In the genomic region with DNA sequence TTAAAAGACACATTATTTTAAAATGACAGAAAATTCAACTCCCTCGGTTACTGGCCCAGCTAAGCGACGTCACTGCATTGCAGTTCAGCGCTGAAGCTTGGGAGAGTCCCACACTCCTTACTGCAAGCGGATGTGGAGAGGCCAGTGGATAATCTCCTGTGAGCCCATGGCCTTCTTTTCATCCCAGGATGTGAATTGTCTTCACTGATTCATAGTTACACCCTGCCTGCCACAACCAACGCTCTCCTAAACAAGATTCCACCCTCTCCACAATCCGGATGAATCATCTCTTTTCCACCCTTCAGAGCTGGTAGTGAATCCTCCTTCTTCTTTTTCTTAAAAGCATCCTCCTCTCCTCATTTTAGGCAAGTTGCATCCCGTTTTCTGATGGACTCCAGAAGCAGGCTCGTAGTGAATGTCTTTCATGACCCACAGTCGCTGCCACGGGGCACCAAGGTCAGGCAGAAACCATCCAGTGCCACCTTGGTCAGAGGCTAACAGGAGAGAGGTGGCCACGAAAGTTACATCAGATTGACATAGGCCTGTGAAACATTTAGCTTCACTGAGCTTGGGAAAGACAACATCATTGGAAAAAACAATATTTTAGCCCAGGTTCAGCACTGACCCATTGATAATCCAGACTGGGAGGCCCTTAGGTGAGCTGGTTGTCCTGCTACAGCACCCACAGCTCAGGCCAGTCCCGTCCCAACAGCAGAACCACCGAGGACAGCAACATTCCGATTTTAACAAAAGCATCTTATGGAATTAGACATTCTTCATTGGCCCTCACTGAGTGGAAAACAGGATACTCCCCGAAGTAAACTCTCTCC, we compare ENCODE assay signal across 15 cellular contexts. TPM values are rescaled to one million over a fixed set of nuclear protein-coding genes. Genes with fewer than 3 reads are reported as not detected.
DNase-seq lines count a peak whose midpoint lies in the region; ATAC-seq, FAIRE-seq and TF ChIP-seq lines count a peak whose summit lies in the region.
"Had no signal": no experiment of that assay in that cellular context is flagged by ENCODE, and none has a peak within 500 bp of the region (broad histone marks: within the 10 kb centered on the region; RNA-seq: fewer than 3 reads in every experiment).

No MANE protein-coding gene starts in this region.

- H2BK20ac ChIP-seq in IMR-90 (ENCODE audit: low read depth, low read length) = no peak overlapping the region

- H3K56ac ChIP-seq in IMR-90 (ENCODE audit: extremely low read depth, insufficient read depth, low read length) = no peak overlapping the region

- no peaks in the 10 kb centered on the region for H3K36me3 Mint-ChIP-seq in CD8-positive, alpha-beta T cell

- H3K9me3 ChIP-seq in IMR-90 (ENCODE audit: control insufficient read depth, insufficient read depth, low read length) = peaks cover 2% of the 10 kb centered on the region; the same call in 1 of the 2 replicates
- peaks cover 0 to 4% (median 0%) of the 10 kb centered on the region in 4 donors for H3K9me3 ChIP-seq in right lobe of liver
- H3K9me3 ChIP-seq in CD8-positive, alpha-beta T cell (ENCODE audit: low read length) = no peaks in the 10 kb centered on the region
- H3K9me3 ChIP-seq: BE2C, spleen had no signal

- no peak overlapping the region for H3K4me2 ChIP-seq in IMR-90 (ENCODE audit: low read depth, low read length)

- peak overlapping the region; percentile 25; the same call in 1 of the 2 replicates for H2BK120ac ChIP-seq in IMR-90 (ENCODE audit: low read depth, low read length)

- no peak overlapping the region for H3K4me3 Mint-ChIP-seq in CD8-positive, alpha-beta T cell

- H2AFZ ChIP-seq in IMR-90 (replicated peaks; ENCODE audit: low read length, poor library complexity) = no peak overlapping the region

- H4K5ac ChIP-seq in IMR-90 (ENCODE audit: low read depth, low read length) = no peak overlapping the region

- WGBS in IMR-90 (ENCODE audit: extremely low coverage in 2 of 2, insufficient read length in 1 of 2), 2 experiments = 68% methylated on average over 11 of the region's 16 CpGs; no CpG with 5 or more reads in 1 of the 2 experiments
- WGBS in right lobe of liver (ENCODE audit: insufficient coverage, low coverage, low lambda C conversion rate, missing lambda C conversion rate) = 70% methylated on average over 12 of the region's 16 CpGs

- H4K8ac ChIP-seq in IMR-90 (ENCODE audit: low read depth in 2 of 2, low read length in 2 of 2) = no peak overlapping the region

- peak; percentile 32 for FAIRE-seq in bronchial epithelial cell (lab: Jason Lieb, UNC)
- FAIRE-seq: H1 had no signal

- no peaks in the 10 kb centered on the region for H3K9me3 Mint-ChIP-seq in CD8-positive, alpha-beta T cell

- no peak overlapping the region; the same call in 1 of the 2 replicates for H4K91ac ChIP-seq in IMR-90 (ENCODE audit: insufficient read depth, low read depth, low read length)

- H3K4me3 ChIP-seq in IMR-90 (ENCODE audit: insufficient read depth, low read depth, low read length) = no peak overlapping the region
- peak overlapping the region; percentile 61 for H3K4me3 ChIP-seq in bronchial epithelial cell (ENCODE audit: low read depth, low read length)
- H3K4me3 ChIP-seq in right lobe of liver = peak overlapping the region in 1 of 3 donors; percentile 70
- H3K4me3 ChIP-seq in CD8-positive, alpha-beta T cell (ENCODE audit: low read depth, low read length) = no peak overlapping the region

- H3K27me3 Mint-ChIP-seq in CD8-positive, alpha-beta T cell (ENCODE audit: low read depth) = peaks cover 40% of the 10 kb centered on the region

- H3K14ac ChIP-seq in IMR-90 (replicated peaks; ENCODE audit: low read depth, low read length) = no peak overlapping the region

- no peak overlapping the region for H3K9ac ChIP-seq in IMR-90 (ENCODE audit: low read depth, low read length)

- peaks cover 6% of the 10 kb centered on the region for H3K4me1 ChIP-seq in IMR-90 (ENCODE audit: control insufficient read depth, insufficient read depth, low read length)
- peaks cover 0 to 38% (median 17%) of the 10 kb centered on the region in 4 donors for H3K4me1 ChIP-seq in right lobe of liver
- peaks cover 23% of the 10 kb centered on the region for H3K4me1 ChIP-seq in CD8-positive, alpha-beta T cell (ENCODE audit: insufficient read depth, low read length)
- H3K4me1 ChIP-seq: BE2C had no signal

- H3K23ac ChIP-seq in IMR-90 (ENCODE audit: low read depth, low read length) = no peak overlapping the region

- 0 out of 2 replicates have a peak, but pooled peaks cover 2% of the 10 kb centered on the region for H3K9me1 ChIP-seq in IMR-90 (ENCODE audit: insufficient read depth, low read length)

- peaks cover 47% of the 10 kb centered on the region for H3K27me3 ChIP-seq in IMR-90 (ENCODE audit: control insufficient read depth, insufficient read depth, low read length)
- H3K27me3 ChIP-seq in bronchial epithelial cell (ENCODE audit: control insufficient read depth, insufficient read depth, low read length) = no peaks in the 10 kb centered on the region
- H3K27me3 ChIP-seq in right lobe of liver = no peaks in the 10 kb centered on the region
- peaks cover 30% of the 10 kb centered on the region for H3K27me3 ChIP-seq in CD8-positive, alpha-beta T cell (ENCODE audit: insufficient read depth, low read length)

- TF ChIP-seq CTCF in IMR-90 (conservative IDR thresholded peaks at IDR 0.05; ENCODE audit: low read depth, low read length) = no peak
- no peak for TF ChIP-seq CTCF in bronchial epithelial cell (IDR thresholded peaks at IDR 0.05; ENCODE audit: insufficient read depth, low read length, severe bottlenecking)
- no peak for TF ChIP-seq CTCF in right lobe of liver (IDR thresholded peaks at IDR 0.05)
- no peak for TF ChIP-seq CTCF in CD8-positive, alpha-beta T cell (IDR thresholded peaks at IDR 0.05)

- no peak overlapping the region for H2BK5ac ChIP-seq in IMR-90 (ENCODE audit: low read depth, low read length, poor library complexity, severe bottlenecking)

- BruUV-seq in IMR-90 (replicated peaks; lab: Mats Ljungman, UMichigan) = no TSS peak

- H3K4me1 Mint-ChIP-seq in CD8-positive, alpha-beta T cell (ENCODE audit: low read depth) = peaks cover 21% of the 10 kb centered on the region

- no peak overlapping the region for H3K4ac ChIP-seq in IMR-90 (ENCODE audit: low read depth, low read length)

- TF ChIP-seq POLR2A in IMR-90 (IDR thresholded peaks at IDR 0.05; ENCODE audit: low read depth, low read length) (no peak), right lobe of liver (IDR thresholded peaks at IDR 0.05) (no peak)

- dilution Hi-C loops in IMR-90 (cut with HindIII; ENCODE audit: low sequenced_read_pairs, unreplicated experiment) = loop anchor here (10.0 to 25.0 kb wide), 2 partner anchors 297 to 654 kb away; no protein-coding TSS in a partner anchor

- ATAC-seq in IMR-90 (ENCODE audit: low read depth) (peak; percentile 74), right lobe of liver (peak in 3 of 4 donors; percentile 1 to 9 (median 5)), GM19397 (IDR thresholded peaks at IDR 0.05; ENCODE audit: unreplicated experiment) (no peak)
- no peak for ATAC-seq in CD8-positive, alpha-beta T cell

- POLR2A ChIA-PET in IMR-90 (lab: Charles Lee; ENCODE audit: unreplicated experiment) = no interaction called here
- POLR2A ChIA-PET in CD8-positive, alpha-beta T cell (lab: Charles Lee) = no interaction called here

- no peak overlapping the region; the same call in 2 of the 3 replicates for H2BK15ac ChIP-seq in IMR-90 (ENCODE audit: low read depth, low read length)

- H3K18ac ChIP-seq in IMR-90 (ENCODE audit: low read depth, low read length) = no peak overlapping the region

- in situ Hi-C loops in IMR-90 (cut with MboI; ENCODE audit: low sequenced_read_pairs) = loop anchor here (25.0 kb wide), 3 partner anchors 522 to 1297 kb away; partner anchors contain the start of gene IL17D

- DNase-seq in AG08395 (ENCODE audit: low spot score) (peak; percentile 79), IMR-90 (peak; percentile 90), bronchial epithelial cell (ENCODE audit: low read depth) (peak; percentile 91), right lobe of liver (no peak), HUDEP-2 (lab: John Stamatoyannopoulos, UW; ENCODE audit: unreplicated experiment in 76 of 76) (no peak)
- DNase-seq in effector CD4-positive, alpha-beta T cell = no peak
- DNase-seq in CD8-positive, alpha-beta T cell = no peak
- DNase-seq: activated CD4-positive, alpha-beta T cell treated with anti-CD3 and anti-CD28 coated beads, Interleukin-2, amount 50 U/mL, for 1 hour; activated naive CD4-positive, alpha-beta T cell treated with Interleukin-2 at 50 U/mL for 16 hours; BE2C; Kasumi-1; NCI-H510A treated with DMSO at 0.1 percent for 48 hours; spleen had no signal

- no peak overlapping the region for H3K27ac ChIP-seq in IMR-90 (ENCODE audit: insufficient read depth, low read length)
- peak overlapping the region in 1 of 3 donors; percentile 78 for H3K27ac ChIP-seq in right lobe of liver
- H3K27ac ChIP-seq in CD8-positive, alpha-beta T cell (ENCODE audit: low read depth, low read length) = no peak overlapping the region
- H3K27ac ChIP-seq: spleen had no signal

- H3K36me3 ChIP-seq in IMR-90 (ENCODE audit: control insufficient read depth, insufficient read depth, low read length) (no peaks in the 10 kb centered on the region), bronchial epithelial cell (ENCODE audit: control insufficient read depth, insufficient read depth, low read length) (peaks cover 11% of the 10 kb centered on the region), right lobe of liver (peaks cover 0 to 10% (median 0%) of the 10 kb centered on the region in 4 donors)
- no peaks in the 10 kb centered on the region for H3K36me3 ChIP-seq in CD8-positive, alpha-beta T cell (ENCODE audit: insufficient read depth, low read length)
- H3K36me3 ChIP-seq: BE2C, spleen had no signal

- peak overlapping the region; percentile 35 for H2AK5ac ChIP-seq in IMR-90 (ENCODE audit: low read depth, low read length)

- intact Hi-C loops in IMR-90 (cut with micrococcal nuclease) = loop anchor here (10.0 kb wide), 1 partner anchor 634 kb away; no protein-coding TSS in a partner anchor
- intact Hi-C loops in right lobe of liver (cut with DNase I) = loop anchor here in 1 of 2 donors (10.0 kb wide), 1 partner anchor 284 kb away; no protein-coding TSS in a partner anchor
- intact Hi-C loops in CD8-positive, alpha-beta T cell (cut with DNase I, micrococcal nuclease) = loop anchor here in 1 of 2 experiments (10.0 kb wide), 1 partner anchor 284 kb away; no protein-coding TSS in a partner anchor

- no peaks in the 10 kb centered on the region for H3K79me1 ChIP-seq in IMR-90 (ENCODE audit: low read depth in 1 of 2, low read length in 2 of 2)

- no peak overlapping the region for H3K27ac Mint-ChIP-seq in CD8-positive, alpha-beta T cell

- no peak for TF ChIP-seq RAD21 in IMR-90 (IDR thresholded peaks at IDR 0.05; ENCODE audit: low read length)

- CTCF ChIA-PET in IMR-90 (lab: Yijun Ruan, JAX) = interaction anchor here (1.3 kb wide), 1 partner anchor 8 kb away, joined by 3 read pairs; no protein-coding TSS in a partner anchor
- CTCF ChIA-PET in CD8-positive, alpha-beta T cell (lab: Charles Lee) = interaction anchor here (1.5 to 3.4 kb wide), 4 partner anchors 8 to 735 kb away, joined by 4 to 12 read pairs (median 4); no protein-coding TSS in a partner anchor

- H4K20me1 ChIP-seq in IMR-90 (ENCODE audit: insufficient read depth, low read length) = no peaks in the 10 kb centered on the region

- no peak overlapping the region for H2AK9ac ChIP-seq in IMR-90 (replicated peaks; ENCODE audit: low read depth, low read length, poor library complexity)

RNA-seq across cellular contexts. Expression of gene GJB2, which starts 2.0 kb away (rescaled TPM):
- total RNA-seq in IMR-90 (2012; rRNA removed) = under 0.01 TPM in 2 replicates
- 0.09 and 0.17 TPM in 2 replicates for polyA plus RNA-seq in IMR-90 (2012; rRNA removed)
- 0.10 and 0.30 TPM in 2 replicates for polyA plus RNA-seq in IMR-90 (2012; cell fraction: cytosol; rRNA removed)
- polyA plus RNA-seq in IMR-90 (2012; cell fraction: nucleus; rRNA removed; ENCODE audit: low replicate concordance) = 0.52 and 2.5 TPM in 2 replicates
- total RNA-seq in bronchial epithelial cell = 192 and 432 TPM in 2 replicates
- total RNA-seq in right lobe of liver = 10 to 100 TPM; 21.8 to 40.0 (median 30.0) TPM
- not detected for total RNA-seq in CD8-positive, alpha-beta T cell

RNA-seq across cellular contexts. Expression of gene GJA3, which starts 29.8 kb away (rescaled TPM):
- 2.7 and 3.6 TPM in 2 replicates for total RNA-seq in IMR-90 (2012; rRNA removed)
- 1.2 and 1.5 TPM in 2 replicates for polyA plus RNA-seq in IMR-90 (2012; rRNA removed)
- 0.80 and 1.1 TPM in 2 replicates for polyA plus RNA-seq in IMR-90 (2012; cell fraction: cytosol; rRNA removed)
- polyA plus RNA-seq in IMR-90 (2012; cell fraction: nucleus; rRNA removed; ENCODE audit: low replicate concordance) = 0.63 and 0.79 TPM in 2 replicates
- 0.26 and 1.5 TPM in 2 replicates for total RNA-seq in bronchial epithelial cell
- total RNA-seq in right lobe of liver = under 1 TPM in 1 of 6 experiments, not detected in 5; 0.11 TPM
- under 1 TPM in 1 of 2 experiments, not detected in 1; 0.08 TPM for total RNA-seq in CD8-positive, alpha-beta T cell

RNA-seq across cellular contexts. Expression of gene GJB6, which starts 41.4 kb away (rescaled TPM):
- total RNA-seq in IMR-90 (2012; rRNA removed) = not detected in 2 replicates
- polyA plus RNA-seq in IMR-90 (2012; rRNA removed) = not detected in 2 replicates
- polyA plus RNA-seq in IMR-90 (2012; cell fraction: cytosol; rRNA removed) = not detected in 2 replicates
- polyA plus RNA-seq in IMR-90 (2012; cell fraction: nucleus; rRNA removed; ENCODE audit: low replicate concordance) = not detected in 2 replicates
- total RNA-seq in bronchial epithelial cell = 32.6 and 99.9 TPM in 2 replicates
- total RNA-seq in right lobe of liver = not detected
- total RNA-seq in CD8-positive, alpha-beta T cell = 1 to 10 TPM; 3.5 to 5.8 TPM
- total RNA-seq: H1 had no signal
- polyA plus RNA-seq: H1 had no signal

Comparison
In these comparisons a context has a peak if more than half of its experiments do, and no peak if none do; other contexts are left out.
1. DNase-seq: peak in AG08395 (single experiment), IMR-90 (single experiment) and bronchial epithelial cell (single experiment); none in right lobe of liver (0 of 3), HUDEP-2 (0 of 76), effector CD4-positive, alpha-beta T cell (single experiment) and CD8-positive, alpha-beta T cell (0 of 7).
2. ATAC-seq: peak in IMR-90 (single experiment) and right lobe of liver (3 of 4); none in GM19397 (single experiment) and CD8-positive, alpha-beta T cell (single experiment).
3. RNA of gene GJB2, which starts 2.0 kb away (total RNA-seq): 192 to 432 TPM in bronchial epithelial cell and 21.8 to 40.0 TPM in right lobe of liver; under 0.01 TPM in IMR-90 and not detected in CD8-positive, alpha-beta T cell; every median in the first group is over 10 times any median in the second.